In genomic region chr4:181677203-181677602, GRCh38 we compare ENCODE assay signal across 20 cellular contexts.
"Had no signal": no experiment of that assay in that cellular context is flagged by ENCODE, and none has a peak within 500 bp of the region (broad histone marks: within the 10 kb centered on the region; RNA-seq: fewer than 3 reads in every experiment).

No MANE protein-coding gene starts in this region.

- H3K36me3 ChIP-seq: colonic mucosa, WERI-Rb-1 had no signal

- H3K27me3 Mint-ChIP-seq: activated CD4-positive, alpha-beta memory T cell treated with anti-CD3 and anti-CD28 coated beads, Interleukin-2, amount 10 ng/mL, durations not matched to agents 7 days and 5 days; activated CD4-positive, alpha-beta T cell treated with anti-CD3 and anti-CD28 coated beads for 36 hours; activated naive CD4-positive, alpha-beta T cell treated with anti-CD3 and anti-CD28 coated beads, Interleukin-2, amount 10 ng/mL, durations not matched to agents 7 days and 5 days had no signal

- H3K4me1 ChIP-seq: colonic mucosa had no signal

- H2AFZ ChIP-seq: PC-9 had no signal

- H3K27ac Mint-ChIP-seq: activated CD4-positive, alpha-beta memory T cell treated with anti-CD3 and anti-CD28 coated beads, Interleukin-2, amount 10 ng/mL, durations not matched to agents 7 days and 5 days; activated CD4-positive, alpha-beta T cell treated with anti-CD3 and anti-CD28 coated beads for 36 hours; activated naive CD4-positive, alpha-beta T cell treated with anti-CD3 and anti-CD28 coated beads, Interleukin-2, amount 10 ng/mL, durations not matched to agents 7 days and 5 days; activated naive CD8-positive, alpha-beta T cell treated with anti-CD3 and anti-CD28 coated beads for 36 hours; activated T-cell treated with anti-CD3 and anti-CD28 coated beads, Interleukin-2, amount 50 U/mL, for 72 hours; activated T-helper 2 cell treated with anti-CD3 and anti-CD28 coated beads, Interferon-gamma antibody, Interleukin-2, Interleukin-4, amounts not matched to agents 10 μg/mL and 5 μg/mL and 100 μg/mL, durations not matched to agents 14 hours and 24 hours and 36 hours had no signal

- DNase-seq: activated CD4-positive, alpha-beta memory T cell treated with anti-CD3 and anti-CD28 coated beads, Interleukin-2, amount 10 ng/mL, durations not matched to agents 7 days and 5 days; activated CD4-positive, alpha-beta T cell treated with anti-CD3 and anti-CD28 coated beads for 36 hours; activated CD4-positive, alpha-beta T cell treated with anti-CD3 and anti-CD28 coated beads, Interleukin-2, amount 50 U/mL, for 1 hour; activated CD8-positive, alpha-beta memory T cell treated with anti-CD3 and anti-CD28 coated beads, Interleukin-2, amount 50 U/mL, for 4 hours; activated gamma-delta T cell treated with Interleukin-2 at 50 U/mL for 16 hours; activated naive CD4-positive, alpha-beta T cell treated with anti-CD3 and anti-CD28 coated beads, Interleukin-2, amount 10 ng/mL, durations not matched to agents 7 days and 5 days; activated naive CD8-positive, alpha-beta T cell treated with anti-CD3 and anti-CD28 coated beads for 36 hours; activated T-cell treated with anti-CD3 and anti-CD28 coated beads, Interleukin-2, amount 50 U/mL, for 72 hours; cerebellar nuclear complex; colonic mucosa; NCI-H1092; NCI-H1417; NCI-H1930; NCI-H345; NCI-H524; PC-9; SIG-M5; T-helper 1 cell; WERI-Rb-1 had no signal

- H3K4me1 Mint-ChIP-seq: activated CD4-positive, alpha-beta memory T cell treated with anti-CD3 and anti-CD28 coated beads, Interleukin-2, amount 10 ng/mL, durations not matched to agents 7 days and 5 days; activated CD4-positive, alpha-beta T cell treated with anti-CD3 and anti-CD28 coated beads for 36 hours; activated naive CD4-positive, alpha-beta T cell treated with anti-CD3 and anti-CD28 coated beads, Interleukin-2, amount 10 ng/mL, durations not matched to agents 7 days and 5 days; activated naive CD8-positive, alpha-beta T cell treated with anti-CD3 and anti-CD28 coated beads for 36 hours had no signal

- ATAC-seq: activated CD4-positive, alpha-beta T cell treated with anti-CD3 and anti-CD28 coated beads for 36 hours; activated T-cell treated with anti-CD3 and anti-CD28 coated beads, Interleukin-2, amount 50 U/mL, for 72 hours had no signal

- H3K36me3 Mint-ChIP-seq: activated naive CD4-positive, alpha-beta T cell treated with anti-CD3 and anti-CD28 coated beads, Interleukin-2, amount 10 ng/mL, durations not matched to agents 7 days and 5 days; activated naive CD8-positive, alpha-beta T cell treated with anti-CD3 and anti-CD28 coated beads for 36 hours had no signal

- H3K9me3 ChIP-seq: colonic mucosa had no signal

- H3K9me3 Mint-ChIP-seq: activated CD4-positive, alpha-beta memory T cell treated with anti-CD3 and anti-CD28 coated beads, Interleukin-2, amount 10 ng/mL, durations not matched to agents 7 days and 5 days; activated naive CD4-positive, alpha-beta T cell treated with anti-CD3 and anti-CD28 coated beads, Interleukin-2, amount 10 ng/mL, durations not matched to agents 7 days and 5 days; activated naive CD8-positive, alpha-beta T cell treated with anti-CD3 and anti-CD28 coated beads for 36 hours had no signal

- H3K4me3 ChIP-seq: colonic mucosa, PC-9 had no signal

- H3K27ac ChIP-seq: colonic mucosa, PC-9, WERI-Rb-1 had no signal

- H3K4me3 Mint-ChIP-seq: activated CD4-positive, alpha-beta memory T cell treated with anti-CD3 and anti-CD28 coated beads, Interleukin-2, amount 10 ng/mL, durations not matched to agents 7 days and 5 days; activated CD4-positive, alpha-beta T cell treated with anti-CD3 and anti-CD28 coated beads for 36 hours; activated naive CD4-positive, alpha-beta T cell treated with anti-CD3 and anti-CD28 coated beads, Interleukin-2, amount 10 ng/mL, durations not matched to agents 7 days and 5 days; activated naive CD8-positive, alpha-beta T cell treated with anti-CD3 and anti-CD28 coated beads for 36 hours; activated T-cell treated with anti-CD3 and anti-CD28 coated beads, Interleukin-2, amount 50 U/mL, for 72 hours had no signal

- H3K27me3 ChIP-seq: colonic mucosa had no signal

- H3K4me2 ChIP-seq: PC-9 had no signal
